ENCODE assay signal across 11 cellular contexts in genomic region chr18:61724532-61724931, GRCh38.
"Had no signal": no experiment of that assay in that cellular context is flagged by ENCODE, and none has a peak within 500 bp of the region (broad histone marks: within the 10 kb centered on the region; RNA-seq: fewer than 3 reads in every experiment).

No MANE protein-coding gene starts in this region.

- H3K27ac ChIP-seq: GM23248 had no signal

- H3K27ac Mint-ChIP-seq: GM23338, H9, HFFc6 had no signal

- H3K36me3 ChIP-seq: HAP-1 had no signal

- H3K9ac ChIP-seq: GM23248 had no signal

- H3K4me3 ChIP-seq: GM23248, GM23338, HAP-1 had no signal

- ATAC-seq: GM23338, HCT116 had no signal

- H2AFZ ChIP-seq: GM23248, GM23338 had no signal

- H3K4me2 ChIP-seq: GM23338 had no signal

- H3K4me1 ChIP-seq: HAP-1 had no signal

- H3K9me3 ChIP-seq: HAP-1 had no signal

- DNase-seq: GM23248, GOT3, H7, H9, HCEC 1CT, HFFc6 had no signal

- H3K4me3 Mint-ChIP-seq: GM23338, H9, HFFc6 had no signal

- FAIRE-seq: H1, H54 had no signal
